ENCODE assay signal across 12 cellular contexts in genomic region chr9:5509573-5509972, GRCh38. TPM values are rescaled to one million over a fixed set of nuclear protein-coding genes. Genes with fewer than 3 reads are reported as not detected.
DNase-seq lines count a peak whose midpoint lies in the region; ATAC-seq and TF ChIP-seq lines count a peak whose summit lies in the region.
"Had no signal": no experiment of that assay in that cellular context is flagged by ENCODE, and none has a peak within 500 bp of the region (broad histone marks: within the 10 kb centered on the region; RNA-seq: fewer than 3 reads in every experiment).

No MANE protein-coding gene starts in this region.

- POLR2A ChIA-PET in activated naive CD8-positive, alpha-beta T cell treated with anti-CD3 and anti-CD28 coated beads, Interleukin-2, amount 10 ng/mL, durations not matched to agents 7 days and 5 days (lab: Charles Lee): no interaction called here

- no peak for TF ChIP-seq POLR2A in adrenal gland (IDR thresholded peaks at IDR 0.05)

- no peak for DNase-seq in activated naive CD8-positive, alpha-beta T cell treated with anti-CD3 and anti-CD28 coated beads, Interleukin-2, amount 10 ng/mL, durations not matched to agents 7 days and 5 days
- no peak for DNase-seq in activated naive CD8-positive, alpha-beta T cell treated with anti-CD3 and anti-CD28 coated beads for 36 hours
- DNase-seq in adrenal gland: no peak
- DNase-seq in right cardiac atrium: no peak
- DNase-seq in upper lobe of right lung: no peak
- no peak for DNase-seq in DMS 273 (lab: John Stamatoyannopoulos, UW; ENCODE audit: unreplicated experiment)
- no peak for DNase-seq in progenitor cell of endocrine pancreas (ENCODE audit: low spot score, unreplicated experiment)
- no peak for DNase-seq in NCI-H446 treated with DMSO at 0.1 percent for 48 hours (lab: John Stamatoyannopoulos, UW)
- DNase-seq: activated naive CD4-positive, alpha-beta T cell; Calu3; NCI-H510A; nucleus accumbens had no signal

- peak overlapping the region; percentile 94 for H3K27ac Mint-ChIP-seq in activated naive CD8-positive, alpha-beta T cell treated with anti-CD3 and anti-CD28 coated beads, Interleukin-2, amount 10 ng/mL, durations not matched to agents 7 days and 5 days
- no peak overlapping the region for H3K27ac Mint-ChIP-seq in activated naive CD8-positive, alpha-beta T cell treated with anti-CD3 and anti-CD28 coated beads for 36 hours
- H3K27ac Mint-ChIP-seq in progenitor cell of endocrine pancreas: no peak overlapping the region

- H3K27me3 ChIP-seq in adrenal gland (no peaks in the 10 kb centered on the region), right cardiac atrium (ENCODE audit: control insufficient read depth, insufficient read depth) (no peaks in the 10 kb centered on the region), upper lobe of right lung (no peaks in the 10 kb centered on the region)

- no peak for TF ChIP-seq CTCF in adrenal gland (IDR thresholded peaks at IDR 0.05)
- TF ChIP-seq CTCF in upper lobe of right lung (IDR thresholded peaks at IDR 0.05): no peak
- no peak for TF ChIP-seq CTCF in progenitor cell of endocrine pancreas (IDR thresholded peaks at IDR 0.05; ENCODE audit: unreplicated experiment)

- H3K9me3 ChIP-seq in adrenal gland (replicated peaks in 1 of 3) (no peaks in the 10 kb centered on the region), right cardiac atrium (ENCODE audit: control insufficient read depth, low read length) (no peaks in the 10 kb centered on the region), upper lobe of right lung (no peaks in the 10 kb centered on the region)

- H3K4me3 Mint-ChIP-seq in activated naive CD8-positive, alpha-beta T cell treated with anti-CD3 and anti-CD28 coated beads, Interleukin-2, amount 10 ng/mL, durations not matched to agents 7 days and 5 days: peak overlapping the region; percentile 80
- no peak overlapping the region for H3K4me3 Mint-ChIP-seq in activated naive CD8-positive, alpha-beta T cell treated with anti-CD3 and anti-CD28 coated beads for 36 hours
- no peak overlapping the region for H3K4me3 Mint-ChIP-seq in progenitor cell of endocrine pancreas (ENCODE audit: low read depth)

- H3K36me3 Mint-ChIP-seq in activated naive CD8-positive, alpha-beta T cell treated with anti-CD3 and anti-CD28 coated beads, Interleukin-2, amount 10 ng/mL, durations not matched to agents 7 days and 5 days: peaks cover 3% of the 10 kb centered on the region
- peaks cover 1% of the 10 kb centered on the region for H3K36me3 Mint-ChIP-seq in activated naive CD8-positive, alpha-beta T cell treated with anti-CD3 and anti-CD28 coated beads for 36 hours
- H3K36me3 Mint-ChIP-seq in progenitor cell of endocrine pancreas (ENCODE audit: insufficient read depth): no peaks in the 10 kb centered on the region

- H3K4me1 Mint-ChIP-seq in activated naive CD8-positive, alpha-beta T cell treated with anti-CD3 and anti-CD28 coated beads, Interleukin-2, amount 10 ng/mL, durations not matched to agents 7 days and 5 days: peaks cover 28% of the 10 kb centered on the region
- peaks cover 31% of the 10 kb centered on the region for H3K4me1 Mint-ChIP-seq in activated naive CD8-positive, alpha-beta T cell treated with anti-CD3 and anti-CD28 coated beads for 36 hours
- H3K4me1 Mint-ChIP-seq in progenitor cell of endocrine pancreas (ENCODE audit: low read depth): no peaks in the 10 kb centered on the region

- H3K27me3 Mint-ChIP-seq in activated naive CD8-positive, alpha-beta T cell treated with anti-CD3 and anti-CD28 coated beads, Interleukin-2, amount 10 ng/mL, durations not matched to agents 7 days and 5 days: peaks cover 2% of the 10 kb centered on the region
- no peaks in the 10 kb centered on the region for H3K27me3 Mint-ChIP-seq in activated naive CD8-positive, alpha-beta T cell treated with anti-CD3 and anti-CD28 coated beads for 36 hours
- H3K27me3 Mint-ChIP-seq in progenitor cell of endocrine pancreas: no peaks in the 10 kb centered on the region

- WGBS in adrenal gland, 4 donors: 46 to 63% (median 55%) methylated on average over 2 of the region's 2 CpGs
- 42% methylated on average over 2 of the region's 2 CpGs for WGBS in right cardiac atrium

- H3K4me3 ChIP-seq in adrenal gland: no peak overlapping the region
- H3K4me3 ChIP-seq in right cardiac atrium (ENCODE audit: low read length): no peak overlapping the region
- no peak overlapping the region for H3K4me3 ChIP-seq in upper lobe of right lung

- intact Hi-C loops in adrenal gland (cut with DNase I): no loop called here
- intact Hi-C loops in right cardiac atrium (cut with DNase I): loop anchor here in 2 of 4 donors (10.0 kb wide), 2 partner anchors 55 to 75 kb away; partner anchors contain the start of gene CD274 (in 1 of the 2)
- intact Hi-C loops in upper lobe of right lung (cut with DNase I): no loop called here

- no peaks in the 10 kb centered on the region for H3K36me3 ChIP-seq in adrenal gland (replicated peaks in 1 of 2)
- no peaks in the 10 kb centered on the region for H3K36me3 ChIP-seq in upper lobe of right lung

- no peak for ATAC-seq in activated naive CD8-positive, alpha-beta T cell treated with anti-CD3 and anti-CD28 coated beads, Interleukin-2, amount 10 ng/mL, durations not matched to agents 7 days and 5 days (ENCODE audit: low read depth)
- ATAC-seq in right cardiac atrium (peak; percentile 73 to 85), upper lobe of right lung (peak; percentile 36)

- peaks cover 6% of the 10 kb centered on the region for H3K9me3 Mint-ChIP-seq in activated naive CD8-positive, alpha-beta T cell treated with anti-CD3 and anti-CD28 coated beads, Interleukin-2, amount 10 ng/mL, durations not matched to agents 7 days and 5 days
- peaks cover 22% of the 10 kb centered on the region for H3K9me3 Mint-ChIP-seq in activated naive CD8-positive, alpha-beta T cell treated with anti-CD3 and anti-CD28 coated beads for 36 hours
- H3K9me3 Mint-ChIP-seq in progenitor cell of endocrine pancreas (ENCODE audit: low read depth): peaks cover 24% of the 10 kb centered on the region

- peak overlapping the region in 4 of 5 donors; percentile 5 to 73 (median 42) for H3K27ac ChIP-seq in adrenal gland
- H3K27ac ChIP-seq in right cardiac atrium (ENCODE audit: low read length): peak overlapping the region; percentile 9
- H3K27ac ChIP-seq in upper lobe of right lung: peak overlapping the region; percentile 80

- H3K4me1 ChIP-seq in adrenal gland (replicated peaks in 1 of 2) (peaks cover 0 to 8% of the 10 kb centered on the region in 2 donors), right cardiac atrium (ENCODE audit: control insufficient read depth, insufficient read depth, low read length) (peaks cover 7% of the 10 kb centered on the region), upper lobe of right lung (peaks cover 15% of the 10 kb centered on the region)

RNA-seq across cellular contexts. Expression of gene PDCD1LG2, which starts 0.8 kb away (rescaled TPM):
- total RNA-seq in activated naive CD8-positive, alpha-beta T cell treated with anti-CD3 and anti-CD28 coated beads, Interleukin-2, amount 10 ng/mL, durations not matched to agents 7 days and 5 days: 1 to 10 TPM in 1 of 2 experiments, under 1 TPM in 1; 0.44 to 1.0 TPM
- under 1 TPM in 1 of 2 experiments, not detected in 1; 0.08 TPM for total RNA-seq in activated naive CD8-positive, alpha-beta T cell treated with anti-CD3 and anti-CD28 coated beads for 36 hours
- total RNA-seq in adrenal gland (1 to 10 TPM in 7 of 8 donors, under 1 TPM in 1; 0.57 to 5.5 (median 1.9) TPM), right cardiac atrium (1 to 10 TPM; 2.3 to 3.3 (median 2.5) TPM), upper lobe of right lung (6.3 TPM), progenitor cell of endocrine pancreas (not detected in 2 replicates)
- polyA plus RNA-seq in adrenal gland (under 1 TPM; 0.40 to 0.97 (median 0.72) TPM), right cardiac atrium (1.8 TPM)
- total RNA-seq: Calu3 had no signal

RNA-seq across cellular contexts. Expression of gene CD274, which starts 59.2 kb away (rescaled TPM):
- total RNA-seq in activated naive CD8-positive, alpha-beta T cell treated with anti-CD3 and anti-CD28 coated beads, Interleukin-2, amount 10 ng/mL, durations not matched to agents 7 days and 5 days: 1 to 10 TPM; 6.8 to 9.8 TPM
- 10 to 100 TPM; 22.0 to 24.6 TPM for total RNA-seq in activated naive CD8-positive, alpha-beta T cell treated with anti-CD3 and anti-CD28 coated beads for 36 hours
- total RNA-seq in adrenal gland: 1 to 10 TPM in 7 of 8 donors, under 1 TPM in 1; 0.66 to 5.8 (median 2.4) TPM
- polyA plus RNA-seq in adrenal gland: 1 to 10 TPM in 2 of 3 donors, under 1 TPM in 1; 0.98 to 2.1 (median 1.1) TPM
- total RNA-seq in right cardiac atrium: 10 to 100 TPM in 3 of 4 donors, 1 to 10 TPM in 1; 8.8 to 12.0 (median 10.9) TPM
- polyA plus RNA-seq in right cardiac atrium: 4.9 TPM
- 25.9 TPM for total RNA-seq in upper lobe of right lung
- total RNA-seq in progenitor cell of endocrine pancreas: 0.29 and 0.55 TPM in 2 replicates

Comparison
In these comparisons a context has a peak if more than half of its experiments do, and no peak if none do; other contexts are left out.
1. H3K27ac ChIP-seq: peak in every context shown above with its lines; median percentile 80 in upper lobe of right lung; 42 in adrenal gland; 9 in right cardiac atrium.